Comparison of ENCODE assay signal across 1 cellular context in genomic region chr1:1400576-1401456, GRCh38.
TF ChIP-seq lines count a peak whose summit lies in the region.

No MANE protein-coding gene starts in this region.

TF ChIP-seq in HepG2, 621 proteins besides CTCF, POLR2A, EP300 and RAD21 (continued from another document and continues in another):
- TF ChIP-seq IKZF5 (CRISPR knock-in tag; IDR thresholded peaks at IDR 0.05) (peak; percentile 97), ONECUT2 (CRISPR knock-in tag; IDR thresholded peaks at IDR 0.05) (no peak), ZNF468 (CRISPR knock-in tag; IDR thresholded peaks at IDR 0.05) (no peak), ZNF317 (CRISPR knock-in tag; IDR thresholded peaks at IDR 0.05) (peak; percentile 24; the same call in 1 of the 2 replicates), HNF4G (IDR thresholded peaks at IDR 0.05; ENCODE audit: borderline replicate concordance, low read depth, low read length) (peak; percentile 92), HNF4G (CRISPR knock-in tag; IDR thresholded peaks at IDR 0.05; ENCODE audit: borderline replicate concordance, low read depth) (peak; percentile 98), ZNF501 (CRISPR knock-in tag; IDR thresholded peaks at IDR 0.05) (peak; percentile 95), ZNF512 (CRISPR knock-in tag; IDR thresholded peaks at IDR 0.05) (no peak), ZNF616 (CRISPR knock-in tag; IDR thresholded peaks at IDR 0.05; ENCODE audit: low read depth) (peak; percentile 84), ZNF724P (CRISPR knock-in tag; IDR thresholded peaks at IDR 0.05; ENCODE audit: borderline replicate concordance) (no peak; the same call in 1 of the 2 replicates), ZNF878 (CRISPR knock-in tag; IDR thresholded peaks at IDR 0.05) (peak; percentile 88), ZNF256 (CRISPR knock-in tag; conservative IDR thresholded peaks at IDR 0.05) (0 out of 2 replicates have a peak, but pooled peaks have one; percentile 58), E2F5 (CRISPR knock-in tag; conservative IDR thresholded peaks at IDR 0.05) (no peak), ZNF761 (CRISPR knock-in tag; conservative IDR thresholded peaks at IDR 0.05) (peak; percentile 95), GZF1 (CRISPR knock-in tag; IDR thresholded peaks at IDR 0.05) (peak; percentile 75), SP4 (CRISPR knock-in tag; IDR thresholded peaks at IDR 0.05) (peak; percentile 78), ZNF775 (CRISPR knock-in tag; IDR thresholded peaks at IDR 0.05; ENCODE audit: borderline replicate concordance) (no peak), ZNF564 (CRISPR knock-in tag; IDR thresholded peaks at IDR 0.05) (no peak), HES4 (CRISPR knock-in tag; IDR thresholded peaks at IDR 0.05; ENCODE audit: borderline replicate concordance) (no peak), KAT2B (IDR thresholded peaks at IDR 0.05; ENCODE audit: borderline replicate concordance, low read depth, low read length) (no peak), PHF21A (CRISPR knock-in tag; IDR thresholded peaks at IDR 0.05) (peak; percentile 98), GFI1 (CRISPR knock-in tag; IDR thresholded peaks at IDR 0.05; ENCODE audit: borderline replicate concordance) (no peak; the same call in 1 of the 2 replicates), GLI4 (CRISPR knock-in tag; IDR thresholded peaks at IDR 0.05; ENCODE audit: borderline replicate concordance) (no peak), THAP11 (CRISPR knock-in tag; IDR thresholded peaks at IDR 0.05) (peak; percentile 87), NFIB (CRISPR knock-in tag; IDR thresholded peaks at IDR 0.05; ENCODE audit: borderline replicate concordance) (no peak), ZNF550 (CRISPR knock-in tag; IDR thresholded peaks at IDR 0.05; ENCODE audit: borderline replicate concordance) (no peak), ARID3A (IDR thresholded peaks at IDR 0.05; ENCODE audit: low read depth, low read length) (no peak), ZNF510 (CRISPR knock-in tag; IDR thresholded peaks at IDR 0.05; ENCODE audit: low read depth) (peak; percentile 59; the same call in 1 of the 2 replicates), ZMYM2 (CRISPR knock-in tag; IDR thresholded peaks at IDR 0.05) (peak; percentile 65; the same call in 1 of the 2 replicates), SKI (IDR thresholded peaks at IDR 0.05; ENCODE audit: partially characterized antibody) (peak; percentile 99), ATF1 (CRISPR knock-in tag; IDR thresholded peaks at IDR 0.05) (no peak), ZBTB25 (CRISPR knock-in tag; IDR thresholded peaks at IDR 0.05) (peak; percentile 97), ZNF777 (CRISPR knock-in tag; IDR thresholded peaks at IDR 0.05) (no peak), ZBTB4 (CRISPR knock-in tag; IDR thresholded peaks at IDR 0.05; ENCODE audit: borderline replicate concordance) (no peak), HMGXB4 (CRISPR knock-in tag; IDR thresholded peaks at IDR 0.05; ENCODE audit: borderline replicate concordance in 1 of 2, low read depth in 1 of 2) (peak; percentile 74 to 97), ZNF512B (CRISPR knock-in tag; IDR thresholded peaks at IDR 0.05; ENCODE audit: borderline replicate concordance) (no peak), ZNF121 (CRISPR knock-in tag; IDR thresholded peaks at IDR 0.05) (peak; percentile 94), ATF5 (CRISPR knock-in tag; IDR thresholded peaks at IDR 0.05; ENCODE audit: low read depth) (no peak), SYNCRIP (IDR thresholded peaks at IDR 0.05; ENCODE audit: insufficient read depth, low read depth, low read length) (no peak), MLXIP (CRISPR knock-in tag; IDR thresholded peaks at IDR 0.05; ENCODE audit: borderline replicate concordance) (peak; percentile 94), GTF2F1 (IDR thresholded peaks at IDR 0.05; ENCODE audit: low read length) (no peak), CCDC6 (CRISPR knock-in tag; IDR thresholded peaks at IDR 0.05) (peak; percentile 94; the same call in 1 of the 2 replicates)
